In genomic region chr6:85494551-85495337, GRCh38 we compare ENCODE assay signal across 1 cellular context.
TF ChIP-seq lines count a peak whose summit lies in the region.

No MANE protein-coding gene starts in this region.

TF ChIP-seq in SK-N-SH treated with all-trans-retinoic acid at 6 μM for 48 hours, 23 proteins besides CTCF, POLR2A, EP300 and RAD21 (continued from another document):
- TF ChIP-seq TSHZ2 (CRISPR knock-in tag; IDR thresholded peaks at IDR 0.05) (no peak), SNAI2 (CRISPR knock-in tag; IDR thresholded peaks at IDR 0.05) (no peak), TOX (CRISPR knock-in tag; IDR thresholded peaks at IDR 0.05; ENCODE audit: borderline replicate concordance) (no peak), ZNF565 (CRISPR knock-in tag; conservative IDR thresholded peaks at IDR 0.05; ENCODE audit: low read depth) (no peak), ZNF70 (CRISPR knock-in tag; IDR thresholded peaks at IDR 0.05) (no peak), ZNF8 (CRISPR knock-in tag; IDR thresholded peaks at IDR 0.05) (no peak), ZFP3 (CRISPR knock-in tag; IDR thresholded peaks at IDR 0.05) (no peak), CSDC2 (CRISPR knock-in tag; IDR thresholded peaks at IDR 0.05) (no peak), GLIS3 (CRISPR knock-in tag; IDR thresholded peaks at IDR 0.05) (no peak), CSRNP3 (CRISPR knock-in tag; IDR thresholded peaks at IDR 0.05) (no peak), OSR1 (CRISPR knock-in tag; IDR thresholded peaks at IDR 0.05) (no peak), PPARA (CRISPR knock-in tag; IDR thresholded peaks at IDR 0.05; ENCODE audit: borderline replicate concordance) (no peak), CREB5 (CRISPR knock-in tag; IDR thresholded peaks at IDR 0.05; ENCODE audit: low read depth) (no peak)
TF ChIP-seq in SK-N-SH treated with all-trans-retinoic acid at 6 μM for 48 hours: peak in this region for 0.
